ENCODE assay signal across 8 cellular contexts in genomic region chr14:45253070-45253753, GRCh38.
DNase-seq lines count a peak whose midpoint lies in the region; ATAC-seq and FAIRE-seq lines count a peak whose summit lies in the region.

MIS18BP1 (minus strand) TSS chr14:45253202; CDS start chr14:45247286, 5,916 bp downstream.

- H3K27me3 Mint-ChIP-seq in central memory CD8-positive, alpha-beta T cell = no peaks in the 10 kb centered on the region

- FAIRE-seq in islet of Langerhans (lab: Jason Lieb, UNC) = peak; percentile 61

- H3K4me1 Mint-ChIP-seq in central memory CD8-positive, alpha-beta T cell = peaks cover 17% of the 10 kb centered on the region

- peaks cover 9% of the 10 kb centered on the region for H3K36me3 Mint-ChIP-seq in central memory CD8-positive, alpha-beta T cell (ENCODE audit: insufficient read depth)

- H3K9me3 Mint-ChIP-seq in central memory CD8-positive, alpha-beta T cell = peaks cover 16% of the 10 kb centered on the region

- peak; percentile 77 for ATAC-seq in GM19035 (IDR thresholded peaks at IDR 0.05; ENCODE audit: unreplicated experiment)
- peak; percentile 84 for ATAC-seq in HG03354 (IDR thresholded peaks at IDR 0.05; ENCODE audit: poor library complexity, severe bottlenecking, unreplicated experiment)
- peak; percentile 84 for ATAC-seq in central memory CD8-positive, alpha-beta T cell (replicated peaks; ENCODE audit: extremely low read depth, poor library complexity, severe bottlenecking)

- H3K27ac Mint-ChIP-seq in central memory CD8-positive, alpha-beta T cell (ENCODE audit: low read depth) = peak within 1 kb of the TSS; percentile 89

- DNase-seq in AML-193 (lab: John Stamatoyannopoulos, UW) (peak; percentile 92 to 94), NCI-H446 (lab: John Stamatoyannopoulos, UW) (peak; percentile 88 to 97)
- peak; percentile 86 for DNase-seq in activated CD4-positive, CD25-positive, alpha-beta regulatory T cell treated with anti-CD3 and anti-CD28 coated beads, Interleukin-2, amount 50 U/mL, for 16 hours (ENCODE audit: low read depth, low spot score)
- DNase-seq in central memory CD8-positive, alpha-beta T cell (ENCODE audit: low spot score in 2 of 2) = peak; percentile 86 to 89
- DNase-seq in stimulated activated CD4-positive, alpha-beta T cell treated with anti-CD3 and anti-CD28 coated beads, Interleukin-12 subunit alpha, Interleukin-12 subunit beta, amount 100 ng/mL, for 4 hours = peak; percentile 89

- peak within 1 kb of the TSS; percentile 92 for H3K4me3 Mint-ChIP-seq in central memory CD8-positive, alpha-beta T cell

Comparison
In these comparisons a context has a peak if more than half of its experiments do, and no peak if none do; other contexts are left out.
1. Peak in every context shown above with its lines: DNase-seq and ATAC-seq.